7 cellular contexts compared by ENCODE assay signal in genomic region chrX:103983508-103983907, GRCh38. TPM values are rescaled to one million over a fixed set of nuclear protein-coding genes. Genes with fewer than 3 reads are reported as not detected.
"Had no signal": no experiment of that assay in that cellular context is flagged by ENCODE, and none has a peak within 500 bp of the region (broad histone marks: within the 10 kb centered on the region; RNA-seq: fewer than 3 reads in every experiment).

No MANE protein-coding gene starts in this region.

RNA-seq across cellular contexts. Expression of gene TMSB15B, which starts 21.1 kb away (rescaled TPM):
- total RNA-seq: HepG2 had no signal
- polyA plus RNA-seq: HepG2 had no signal

RNA-seq across cellular contexts. Expression of gene H2BW1, which starts 30.0 kb away (rescaled TPM):
- total RNA-seq: GM23248, H4, H7, HepG2, HFFc6, HT1080 had no signal
- polyA plus RNA-seq: GM23248, HepG2, IgD-negative memory B cell had no signal

RNA-seq across cellular contexts. Expression of gene H2BW2, which starts 56.2 kb away (rescaled TPM):
- total RNA-seq: GM23248, H4, H7, HepG2, HFFc6, HT1080 had no signal
- polyA plus RNA-seq: GM23248, HepG2, IgD-negative memory B cell had no signal
